In the genomic region with DNA sequence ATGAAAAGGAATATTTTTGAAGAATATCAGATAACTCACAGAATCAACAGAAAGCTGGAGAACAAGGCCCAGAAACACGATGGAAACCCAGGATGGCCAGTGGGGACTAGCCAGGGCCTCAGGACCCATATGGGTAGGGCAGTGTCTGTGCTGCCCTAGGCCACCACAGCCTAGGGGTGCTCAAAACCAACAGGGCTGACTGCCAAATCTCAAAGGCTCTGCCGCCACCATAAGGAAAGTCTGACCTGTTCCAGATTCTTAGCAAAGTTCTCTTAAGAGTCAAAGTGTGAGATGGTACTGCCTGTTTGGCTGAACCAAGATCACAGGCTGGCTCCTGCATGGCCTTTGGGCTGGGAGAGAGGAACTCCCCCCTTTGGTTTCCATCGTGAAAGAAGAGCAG, we compare ENCODE assay signal across 24 cellular contexts.
DNase-seq lines count a peak whose midpoint lies in the region; ATAC-seq and TF ChIP-seq lines count a peak whose summit lies in the region.
"Had no signal": no experiment of that assay in that cellular context is flagged by ENCODE, and none has a peak within 500 bp of the region (broad histone marks: within the 10 kb centered on the region; RNA-seq: fewer than 3 reads in every experiment).

No MANE protein-coding gene starts in this region.

- H3F3A ChIP-seq in GM23338 (replicated peaks; ENCODE audit: low read depth) = no peaks in the 10 kb centered on the region

- H4K20me1 ChIP-seq in GM23338 (replicated peaks; ENCODE audit: insufficient read depth) = no peaks in the 10 kb centered on the region
- H4K20me1 ChIP-seq: BLaER1 had no signal

- H3K36me3 ChIP-seq in GM23338 (ENCODE audit: insufficient read depth) = no peaks in the 10 kb centered on the region
- H3K36me3 ChIP-seq in esophagus muscularis mucosa = no peaks in the 10 kb centered on the region
- H3K36me3 ChIP-seq: BE2C, BLaER1 had no signal

- no peak overlapping the region for H3K4me2 ChIP-seq in GM23338
- H3K4me2 ChIP-seq: BLaER1 had no signal

- H3K4me1 Mint-ChIP-seq in GM23338 = peaks cover 15% of the 10 kb centered on the region
- H3K4me1 Mint-ChIP-seq: CD14-positive monocyte; CD4-positive, alpha-beta memory T cell; CD4-positive, CD25-positive, alpha-beta regulatory T cell; CD8-positive, alpha-beta memory T cell had no signal

- H3K27ac ChIP-seq in GM23338 (ENCODE audit: low read depth) = no peak overlapping the region
- H3K27ac ChIP-seq in coronary artery = no peak overlapping the region
- H3K27ac ChIP-seq in esophagus muscularis mucosa (replicated peaks in 1 of 4) = no peak overlapping the region
- H3K27ac ChIP-seq: BLaER1 had no signal

- H3K4me3 Mint-ChIP-seq in GM23338 = no peak overlapping the region
- H3K4me3 Mint-ChIP-seq: CD14-positive monocyte; CD4-positive, alpha-beta memory T cell; CD4-positive, CD25-positive, alpha-beta regulatory T cell; CD8-positive, alpha-beta memory T cell had no signal

- peaks cover 19% of the 10 kb centered on the region for H3K4me1 ChIP-seq in GM23338 (ENCODE audit: insufficient read depth)
- H3K4me1 ChIP-seq in esophagus muscularis mucosa = peaks cover 0 to 3% (median 0%) of the 10 kb centered on the region in 4 donors
- H3K4me1 ChIP-seq: BE2C, BLaER1 had no signal

- 0 out of 2 replicates have a peak overlapping the region, but pooled peaks have one; percentile 64 for H2AFZ ChIP-seq in GM23338

- TF ChIP-seq CTCF in GM23338 (conservative IDR thresholded peaks at IDR 0.05; ENCODE audit: low read depth in 2 of 2) = peak in 1 of 2 experiments; percentile 42; a peak in 2 of 4 replicates
- TF ChIP-seq CTCF in coronary artery (IDR thresholded peaks at IDR 0.05) = no peak
- TF ChIP-seq CTCF in esophagus muscularis mucosa (IDR thresholded peaks at IDR 0.05) = no peak

- H3K79me2 ChIP-seq in GM23338 (replicated peaks; ENCODE audit: insufficient read depth) = no peaks in the 10 kb centered on the region

- WGBS in esophagus muscularis mucosa = 62% methylated on average over 3 of the region's 3 CpGs

- no peak overlapping the region for H3K27ac Mint-ChIP-seq in GM23338
- H3K27ac Mint-ChIP-seq: CD14-positive monocyte; CD4-positive, alpha-beta memory T cell; CD4-positive, CD25-positive, alpha-beta regulatory T cell; CD8-positive, alpha-beta memory T cell had no signal

- peak; percentile 62 for ATAC-seq in GM23338
- ATAC-seq in HG03378 (IDR thresholded peaks at IDR 0.05; ENCODE audit: unreplicated experiment) = no peak
- ATAC-seq: GM12878 had no signal

- peaks cover 6% of the 10 kb centered on the region; the same call in 2 of the 3 replicates for H3K36me3 Mint-ChIP-seq in GM23338 (ENCODE audit: low read depth)
- H3K36me3 Mint-ChIP-seq: CD14-positive monocyte; CD4-positive, alpha-beta memory T cell; CD4-positive, CD25-positive, alpha-beta regulatory T cell; CD8-positive, alpha-beta memory T cell had no signal

- H3K9me3 ChIP-seq in esophagus muscularis mucosa = peaks cover 0 to 9% (median 0%) of the 10 kb centered on the region in 4 donors
- H3K9me3 ChIP-seq: BE2C, BLaER1 had no signal

- H3K27me3 ChIP-seq in GM23338 (ENCODE audit: insufficient read depth) = no peaks in the 10 kb centered on the region
- H3K27me3 ChIP-seq in esophagus muscularis mucosa = no peaks in the 10 kb centered on the region
- H3K27me3 ChIP-seq: BLaER1 had no signal

- no peak for TF ChIP-seq EP300 in esophagus muscularis mucosa (IDR thresholded peaks at IDR 0.05)

- no peak for TF ChIP-seq POLR2A in esophagus muscularis mucosa (IDR thresholded peaks at IDR 0.05; ENCODE audit: low read depth)

- no peaks in the 10 kb centered on the region for H3K27me3 Mint-ChIP-seq in GM23338 (ENCODE audit: insufficient read depth, low read depth, poor library complexity)

- peaks cover 5% of the 10 kb centered on the region; the same call in 1 of the 2 replicates for H3K9me2 ChIP-seq in GM23338 (ENCODE audit: insufficient read depth)

- DNase-seq in GM23338 (ENCODE audit: low spot score) = no peak
- peak; percentile 35 for DNase-seq in coronary artery (ENCODE audit: low spot score)
- DNase-seq in esophagus muscularis mucosa (ENCODE audit: extremely low spot score) = peak; percentile 77
- DNase-seq in NCI-H1048 (lab: John Stamatoyannopoulos, UW) = no peak
- no peak for DNase-seq in NCI-H1417 treated with DMSO at 0.1 percent for 48 hours (lab: John Stamatoyannopoulos, UW)
- DNase-seq: 8988T; ACHN; BE2C; C1 segment of cervical spinal cord; CD4-positive, alpha-beta memory T cell; CD4-positive, CD25-positive, alpha-beta regulatory T cell; CD8-positive, alpha-beta memory T cell; COR-L47; DMS 273 treated with DMSO at 0.1 percent for 48 hours; DMS153; DMS53; DMS79; DND-41; EL; GDM1 had no signal

- H3K4me3 ChIP-seq in GM23338 (no peak overlapping the region), coronary artery (no peak overlapping the region), esophagus muscularis mucosa (no peak overlapping the region)
- H3K4me3 ChIP-seq: BLaER1, GM12878 had no signal

- peaks cover 14% of the 10 kb centered on the region; the same call in 2 of the 3 replicates for H3K9me3 Mint-ChIP-seq in GM23338

- intact Hi-C loops in esophagus muscularis mucosa (cut with DNase I) = no loop called here

TF ChIP-seq in GM23338, 12 proteins besides CTCF, POLR2A, EP300 and RAD21 (continues in another document):
- TF ChIP-seq EZH2phosphoT487 (IDR thresholded peaks at IDR 0.05; ENCODE audit: unreplicated experiment) = no peak
- no peak for TF ChIP-seq POLR2AphosphoS5 (IDR thresholded peaks at IDR 0.05; ENCODE audit: low read depth)
- TF ChIP-seq ZNF114 (CRISPR knock-in tag; IDR thresholded peaks at IDR 0.05) = no peak
- TF ChIP-seq EZH2 (IDR thresholded peaks at IDR 0.05; ENCODE audit: low read depth, unreplicated experiment) = no peak
- no peak for TF ChIP-seq ZNF331 (CRISPR knock-in tag; IDR thresholded peaks at IDR 0.05; ENCODE audit: low read depth)
- TF ChIP-seq JUNB (IDR thresholded peaks at IDR 0.05; ENCODE audit: unreplicated experiment) = no peak
- TF ChIP-seq, protein P1, sequence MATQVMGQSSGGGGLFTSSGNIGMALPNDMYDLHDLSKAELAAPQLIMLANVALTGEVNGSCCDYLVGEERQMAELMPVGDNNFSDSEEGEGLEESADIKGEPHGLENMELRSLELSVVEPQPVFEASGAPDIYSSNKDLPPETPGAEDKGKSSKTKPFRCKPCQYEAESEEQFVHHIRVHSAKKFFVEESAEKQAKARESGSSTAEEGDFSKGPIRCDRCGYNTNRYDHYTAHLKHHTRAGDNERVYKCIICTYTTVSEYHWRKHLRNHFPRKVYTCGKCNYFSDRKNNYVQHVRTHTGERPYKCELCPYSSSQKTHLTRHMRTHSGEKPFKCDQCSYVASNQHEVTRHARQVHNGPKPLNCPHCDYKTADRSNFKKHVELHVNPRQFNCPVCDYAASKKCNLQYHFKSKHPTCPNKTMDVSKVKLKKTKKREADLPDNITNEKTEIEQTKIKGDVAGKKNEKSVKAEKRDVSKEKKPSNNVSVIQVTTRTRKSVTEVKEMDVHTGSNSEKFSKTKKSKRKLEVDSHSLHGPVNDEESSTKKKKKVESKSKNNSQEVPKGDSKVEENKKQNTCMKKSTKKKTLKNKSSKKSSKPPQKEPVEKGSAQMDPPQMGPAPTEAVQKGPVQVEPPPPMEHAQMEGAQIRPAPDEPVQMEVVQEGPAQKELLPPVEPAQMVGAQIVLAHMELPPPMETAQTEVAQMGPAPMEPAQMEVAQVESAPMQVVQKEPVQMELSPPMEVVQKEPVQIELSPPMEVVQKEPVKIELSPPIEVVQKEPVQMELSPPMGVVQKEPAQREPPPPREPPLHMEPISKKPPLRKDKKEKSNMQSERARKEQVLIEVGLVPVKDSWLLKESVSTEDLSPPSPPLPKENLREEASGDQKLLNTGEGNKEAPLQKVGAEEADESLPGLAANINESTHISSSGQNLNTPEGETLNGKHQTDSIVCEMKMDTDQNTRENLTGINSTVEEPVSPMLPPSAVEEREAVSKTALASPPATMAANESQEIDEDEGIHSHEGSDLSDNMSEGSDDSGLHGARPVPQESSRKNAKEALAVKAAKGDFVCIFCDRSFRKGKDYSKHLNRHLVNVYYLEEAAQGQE (IDR thresholded peaks at IDR 0.05; ENCODE audit: unreplicated experiment) = no peak
- no peak for TF ChIP-seq NANOG (IDR thresholded peaks at IDR 0.05; ENCODE audit: borderline replicate concordance)

Comparison
In these comparisons a context has a peak if more than half of its experiments do, and no peak if none do; other contexts are left out.
1. DNase-seq: peak in coronary artery (single experiment) and esophagus muscularis mucosa (single experiment); none in GM23338 (single experiment), NCI-H1048 (single experiment) and NCI-H1417 treated with DMSO at 0.1 percent for 48 hours (single experiment).